Comparison of ENCODE assay signal across 8 cellular contexts in the genomic region with DNA sequence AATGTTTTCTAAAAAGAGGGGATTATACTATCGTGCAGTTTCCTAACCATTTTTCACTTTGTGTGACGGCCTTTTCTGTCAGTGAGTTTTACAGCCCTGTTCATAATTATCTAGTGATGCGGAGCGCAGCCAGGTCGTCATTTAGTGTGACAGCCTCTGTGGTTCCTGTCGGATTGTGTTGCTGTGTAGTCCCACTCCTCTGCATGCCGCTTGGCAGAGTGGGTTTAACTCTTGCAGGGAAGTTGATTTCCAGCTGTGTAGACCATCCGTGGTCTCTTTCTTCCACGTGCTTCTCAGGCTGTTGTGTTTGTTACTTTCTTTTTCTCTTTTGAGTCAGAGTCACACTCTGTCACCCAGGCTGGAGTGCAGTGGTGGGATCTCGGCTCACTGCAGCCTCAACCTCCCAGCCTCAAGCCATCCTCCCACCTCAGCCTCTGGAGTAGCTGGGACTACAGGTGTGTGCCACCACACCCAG. TPM values are rescaled to one million over a fixed set of nuclear protein-coding genes. Genes with fewer than 3 reads are reported as not detected.
DNase-seq lines count a peak whose midpoint lies in the region; ATAC-seq and TF ChIP-seq lines count a peak whose summit lies in the region.

No MANE protein-coding gene starts in this region.

- peak overlapping the region; percentile 26; the same call in 1 of the 2 replicates for H3K9ac ChIP-seq in BLaER1

- H3K4me2 ChIP-seq in BLaER1 = peak overlapping the region; percentile 58

- no peaks in the 10 kb centered on the region for H3K27me3 ChIP-seq in BLaER1

- no peak for DNase-seq in fibroblast of the aortic adventitia (ENCODE audit: low read depth)
- no peak for DNase-seq in DMS53 (lab: John Stamatoyannopoulos, UW)
- no peak for DNase-seq in central memory CD4-positive, alpha-beta T cell
- DNase-seq in activated gamma-delta T cell (lab: John Stamatoyannopoulos, UW) = no peak
- DNase-seq in T-helper 9 cell = no peak

- ATAC-seq in GM19324 (IDR thresholded peaks at IDR 0.05; ENCODE audit: low FRiP score, unreplicated experiment) (peak; percentile 50), HG03565 (IDR thresholded peaks at IDR 0.05; ENCODE audit: unreplicated experiment) (peak; percentile 50)

- H3K4me3 ChIP-seq in BLaER1 = no peak overlapping the region
- peak overlapping the region; percentile 39 for H3K4me3 ChIP-seq in fibroblast of the aortic adventitia (ENCODE audit: low read depth, low read length)

- H3K4me1 ChIP-seq in BLaER1 = peaks cover 55% of the 10 kb centered on the region

- no peak for TF ChIP-seq CTCF in fibroblast of the aortic adventitia (IDR thresholded peaks at IDR 0.05; ENCODE audit: insufficient read depth, low read length)

- no peaks in the 10 kb centered on the region for H3K9me3 ChIP-seq in BLaER1

- peaks cover 42% of the 10 kb centered on the region for H4K20me1 ChIP-seq in BLaER1

- peak overlapping the region; percentile 40; the same call in 1 of the 2 replicates for H3K27ac ChIP-seq in BLaER1

- H3K36me3 ChIP-seq in BLaER1 = peaks cover 23% of the 10 kb centered on the region

RNA-seq across cellular contexts. Expression of a gene that starts 8.6 kb away (rescaled TPM):
- total RNA-seq in fibroblast of the aortic adventitia (ENCODE audit: low replicate concordance) = 475 and 564 TPM in 2 replicates

RNA-seq across cellular contexts. Expression of a gene that starts 41.4 kb away (rescaled TPM):
- 14.1 and 48.1 TPM in 2 replicates for total RNA-seq in fibroblast of the aortic adventitia (ENCODE audit: low replicate concordance)
